In the genomic region with DNA sequence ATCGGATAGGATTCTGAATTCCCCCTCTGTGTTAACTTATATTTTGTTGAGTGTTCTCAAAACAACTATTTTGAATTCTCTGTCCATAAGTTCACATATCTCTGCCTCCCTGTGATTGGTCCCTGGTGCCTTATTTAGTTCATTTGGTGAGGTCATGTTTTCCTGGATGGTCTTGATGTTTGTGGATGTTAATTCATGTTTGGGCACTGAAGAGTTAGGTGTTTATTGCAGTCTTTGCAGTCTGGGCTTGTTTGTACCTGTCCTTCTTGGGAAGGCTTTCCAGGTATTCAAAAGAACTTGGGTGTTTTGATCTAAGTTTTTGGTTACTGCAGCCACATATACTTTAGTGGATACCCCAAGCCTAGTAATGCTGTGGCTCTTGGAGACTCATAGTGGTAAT, we compare ENCODE assay signal across 6 cellular contexts. TPM values are rescaled to one million over a fixed set of nuclear protein-coding genes. Genes with fewer than 3 reads are reported as not detected.
"Had no signal": no experiment of that assay in that cellular context is flagged by ENCODE, and none has a peak within 500 bp of the region (broad histone marks: within the 10 kb centered on the region; RNA-seq: fewer than 3 reads in every experiment).

No MANE protein-coding gene starts in this region.

- H3K4me3 ChIP-seq: GM23338 had no signal

- H3K4me2 ChIP-seq: GM23338 had no signal

- DNase-seq: H9, HCEC 1CT, IMR-90 had no signal

- H3K9me3 Mint-ChIP-seq: GM23338 had no signal

- H3K4me3 Mint-ChIP-seq: GM23338, H9 had no signal

- ATAC-seq: GM23338 had no signal

- H3K27ac Mint-ChIP-seq: GM23338 had no signal

- H2AFZ ChIP-seq: GM23338 had no signal

RNA-seq across cellular contexts. Expression of gene PLSCR2, which starts 23.3 kb away (rescaled TPM):
- total RNA-seq: GM23338, H1, H9, HT-29, IMR-90 had no signal
- polyA plus RNA-seq: H1, IMR-90 had no signal
